Comparison of ENCODE assay signal across 8 cellular contexts in genomic region chr4:139301821-139302611, GRCh38.
A peak's percentile ranks its signal among the peaks of the same experiment; 100 is the strongest.
DNase-seq lines count a peak whose midpoint lies in the region; ATAC-seq and TF ChIP-seq lines count a peak whose summit lies in the region.

TSS of gene NDUFC1 (minus strand) at chr4:139302477. CDS start at chr4:139295798, 6,679 bp downstream.

- H3K27me3 ChIP-seq in endocrine pancreas (ENCODE audit: control insufficient read depth, insufficient read depth, low read length): no peaks in the 10 kb centered on the region

- peaks cover 18% of the 10 kb centered on the region for H3K4me1 ChIP-seq in endocrine pancreas (ENCODE audit: control insufficient read depth, insufficient read depth, low read length)

- H3K4me3 ChIP-seq in AG09309 (ENCODE audit: control insufficient read depth, low read depth, low read length) (peak within 1 kb of the TSS; percentile 72), endocrine pancreas (ENCODE audit: control insufficient read depth, insufficient read depth, low read length) (peak within 1 kb of the TSS; percentile 92)

- H3K9me3 ChIP-seq in endocrine pancreas (ENCODE audit: control insufficient read depth, low read length): no peaks in the 10 kb centered on the region

- no peaks in the 10 kb centered on the region for H3K36me3 ChIP-seq in endocrine pancreas (ENCODE audit: control insufficient read depth, insufficient read depth, low read length)

- peak within 1 kb of the TSS; percentile 78 for H3K9ac ChIP-seq in endocrine pancreas (ENCODE audit: control insufficient read depth, insufficient read depth, low read length)

- ATAC-seq in GM18870 (IDR thresholded peaks at IDR 0.05; ENCODE audit: unreplicated experiment) (peak; percentile 40), HG03139 (IDR thresholded peaks at IDR 0.05; ENCODE audit: unreplicated experiment) (peak; percentile 38)

- DNase-seq in AG09309 (ENCODE audit: low read depth) (no peak), NCI-H82 (lab: John Stamatoyannopoulos, UW) (peak; percentile 65), midbrain (lab: John Stamatoyannopoulos, UW) (peak; percentile 20)
- peak; percentile 82 for DNase-seq in activated CD8-positive, alpha-beta memory T cell treated with anti-CD3 and anti-CD28 coated beads for 24 hours
- peak; percentile 31 to 47 for DNase-seq in stimulated activated CD8-positive, alpha-beta memory T cell treated with anti-CD3 and anti-CD28 coated beads, Interleukin-7, amount 100 ng/mL, for 4 hours (ENCODE audit: low read depth in 2 of 2)

- peak; percentile 20 for TF ChIP-seq CTCF in AG09309 (IDR thresholded peaks at IDR 0.05; ENCODE audit: control insufficient read depth, insufficient read depth, low read depth, low read length, missing control alignments)
